31 cellular contexts compared by ENCODE assay signal in the genomic region with DNA sequence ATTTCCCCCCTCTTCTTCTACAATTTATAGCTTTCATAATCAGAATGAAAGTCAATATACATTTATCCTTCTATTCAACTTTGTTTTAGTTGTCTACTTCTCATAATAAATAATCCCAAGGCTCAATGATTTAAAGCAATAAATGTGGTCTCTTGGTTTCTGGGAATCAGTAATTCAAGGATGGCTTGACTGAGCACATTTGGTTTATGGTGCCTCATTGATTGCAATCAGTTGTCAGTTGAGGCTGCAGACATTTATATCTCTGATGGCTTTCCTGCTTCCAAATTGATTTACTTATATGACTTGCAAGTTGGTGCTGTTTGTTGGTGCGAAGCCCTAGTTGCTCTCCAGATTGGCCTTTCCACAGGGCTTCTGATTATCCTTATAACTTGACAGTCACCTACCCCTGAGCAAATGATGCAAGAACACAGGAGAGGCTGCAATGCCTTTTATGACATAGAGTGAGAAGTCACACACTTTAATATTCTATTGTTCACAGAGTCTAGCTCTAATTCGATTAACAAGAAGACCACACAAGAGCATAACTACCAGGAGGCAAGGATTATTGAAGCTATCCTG. TPM values are rescaled to one million over a fixed set of nuclear protein-coding genes. Genes with fewer than 3 reads are reported as not detected.
"Had no signal": no experiment of that assay in that cellular context is flagged by ENCODE, and none has a peak within 500 bp of the region (broad histone marks: within the 10 kb centered on the region; RNA-seq: fewer than 3 reads in every experiment).

No MANE protein-coding gene starts in this region.

- H3K4me3 ChIP-seq: stomach, suprapubic skin, testis, thoracic aorta, thyroid gland, tibial artery, tibial nerve, transverse colon, upper lobe of left lung, upper lobe of right lung, uterus, vagina had no signal

- H3K9me3 ChIP-seq: suprapubic skin, testis, thoracic aorta, thyroid gland, tibial artery, transverse colon, upper lobe of left lung, upper lobe of right lung, uterus, vagina had no signal

- H3K27me3 ChIP-seq: stomach, suprapubic skin, testis, thyroid gland, tibial artery, tibial nerve, transverse colon, upper lobe of left lung, upper lobe of right lung, uterus, vagina had no signal

- H3K27ac ChIP-seq: stomach, suprapubic skin, testis, thoracic aorta, thyroid gland, tibial artery, tibial nerve, transverse colon, upper lobe of left lung, upper lobe of right lung, uterus, vagina had no signal

- ATAC-seq: stimulated activated effector memory CD8-positive, alpha-beta T cell treated with anti-CD3 and anti-CD28 coated beads, Interleukin-12 subunit alpha, Interleukin-12 subunit beta, amount 100 ng/mL, for 72 hours; stimulated activated memory B cell treated with anti-CD40 and anti-IgM and Interleukin-4, amounts not matched to agents 10 μg/mL and 1 μg/mL and 100 μg/mL, for 72 hours; stimulated activated naive B cell treated with anti-CD40 and anti-IgM and Interleukin-4, amounts not matched to agents 10 μg/mL and 1 μg/mL and 100 μg/mL, for 72 hours; stimulated activated naive CD8-positive, alpha-beta T cell treated with anti-CD3 and anti-CD28 coated beads, Interleukin-15, amount 100 ng/mL, for 72 hours; stimulated activated naive CD8-positive, alpha-beta T cell treated with anti-CD3 and anti-CD28 coated beads, Interleukin-15, Interleukin-2, amounts not matched to agents 100 U/mL and 50 U/mL, for 24 hours; upper lobe of right lung had no signal

- DNase-seq: stimulated activated CD4-positive, alpha-beta T cell treated with anti-CD3 and anti-CD28 coated beads, Interleukin-2, amount 100 ng/mL, for 48 hours; stimulated activated CD4-positive, alpha-beta T cell treated with anti-CD3 and anti-CD28 coated beads, Interleukin-4, amount 100 ng/mL, for 1 hour; stimulated activated CD4-positive, alpha-beta T cell treated with anti-CD3 and anti-CD28 coated beads, Interleukin-4, amount 100 ng/mL, for 24 hours; stimulated activated CD4-positive, alpha-beta T cell treated with anti-CD3 and anti-CD28 coated beads, Interleukin-4, amount 100 ng/mL, for 4 hours; stimulated activated CD8-positive, alpha-beta memory T cell treated with anti-CD3 and anti-CD28 coated beads, Interleukin-4, amount 100 ng/mL, for 48 hours; stimulated activated naive B cell treated with anti-CD40 and anti-IgM and Interleukin-4, amounts not matched to agents 10 μg/mL and 1 μg/mL and 100 μg/mL, for 72 hours; stimulated activated naive CD4-positive, alpha-beta T cell; stimulated activated naive CD4-positive, alpha-beta T cell treated with Interleukin-2 at 50 U/mL for 16 hours; stimulated activated naive CD8-positive, alpha-beta T cell treated with anti-CD3 and anti-CD28 coated beads, Interleukin-15, amount 100 ng/mL, for 72 hours; stimulated activated naive CD8-positive, alpha-beta T cell treated with anti-CD3 and anti-CD28 coated beads, Interleukin-15, Interleukin-2, amounts not matched to agents 100 U/mL and 50 U/mL, for 24 hours; stomach; substantia nigra; testis; thyroid gland; tibial artery; transverse colon; trophoblast cell; upper lobe of left lung; upper lobe of right lung; uterus had no signal

- H3K36me3 ChIP-seq: stomach, suprapubic skin, thoracic aorta, thyroid gland, tibial artery, tibial nerve, transverse colon, upper lobe of left lung, upper lobe of right lung, uterus, vagina had no signal

- FAIRE-seq: urothelium cell line had no signal

- H3K4me1 ChIP-seq: suprapubic skin, testis, thyroid gland, tibial artery, tibial nerve, transverse colon, upper lobe of left lung, upper lobe of right lung, uterus, vagina had no signal

RNA-seq across cellular contexts. Expression of gene CRISP1, which starts 2.7 kb away (rescaled TPM):
- total RNA-seq: stomach, subcutaneous adipose tissue, suprapubic skin, temporal lobe, thoracic aorta, thyroid gland, tibial nerve, transverse colon, upper lobe of left lung, upper lobe of right lung, ureter, urinary bladder, uterus, vagina had no signal
- polyA plus RNA-seq: stomach, urinary bladder had no signal
